ENCODE assay signal across 1 cellular context in the genomic region with DNA sequence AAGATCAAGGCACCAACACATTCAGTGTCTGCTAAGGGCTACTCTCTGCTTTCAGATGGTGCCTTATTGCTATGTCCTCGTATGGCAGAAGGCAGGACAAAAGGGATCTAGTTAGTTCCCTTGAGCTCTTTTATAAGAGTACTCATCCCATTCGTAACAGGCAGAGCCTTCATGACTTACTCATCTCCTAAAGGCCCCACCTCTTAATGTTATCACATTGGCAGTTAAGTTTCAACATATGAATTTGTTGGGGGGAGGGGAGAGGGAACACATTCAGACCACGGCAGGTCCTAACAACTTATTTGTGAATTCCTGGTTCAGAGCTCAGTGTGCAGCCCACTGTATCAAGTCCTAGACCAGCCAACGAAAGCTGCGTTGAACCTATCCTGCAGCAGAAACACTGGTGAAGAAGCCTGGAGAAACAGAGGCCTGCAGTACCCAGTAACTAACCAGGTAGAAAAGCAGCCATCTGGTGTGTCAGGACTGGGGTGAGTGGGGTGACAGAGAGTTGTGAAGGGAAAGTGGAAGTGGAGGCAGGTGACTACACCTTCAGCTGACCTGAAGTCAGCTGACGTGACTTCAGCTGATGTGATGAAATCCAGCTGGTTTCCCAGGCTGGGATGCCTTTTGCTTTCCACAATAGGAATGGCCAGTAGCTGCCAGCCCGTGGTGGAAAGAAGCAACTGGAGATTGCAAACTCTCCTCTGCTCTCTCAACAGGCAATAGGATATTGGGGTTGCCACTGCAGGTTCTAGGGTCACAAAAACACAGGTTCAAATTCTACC.
TF ChIP-seq lines count a peak whose summit lies in the region.

No MANE protein-coding gene starts in this region.

TF ChIP-seq in WTC11, 78 proteins besides CTCF, POLR2A, EP300 and RAD21 (continued from another document):
- TF ChIP-seq USF2 (CRISPR knock-in tag; IDR thresholded peaks at IDR 0.05), result peak; percentile 70
- no peak for TF ChIP-seq NR2C2 (CRISPR knock-in tag; IDR thresholded peaks at IDR 0.05)
